In the genomic region with DNA sequence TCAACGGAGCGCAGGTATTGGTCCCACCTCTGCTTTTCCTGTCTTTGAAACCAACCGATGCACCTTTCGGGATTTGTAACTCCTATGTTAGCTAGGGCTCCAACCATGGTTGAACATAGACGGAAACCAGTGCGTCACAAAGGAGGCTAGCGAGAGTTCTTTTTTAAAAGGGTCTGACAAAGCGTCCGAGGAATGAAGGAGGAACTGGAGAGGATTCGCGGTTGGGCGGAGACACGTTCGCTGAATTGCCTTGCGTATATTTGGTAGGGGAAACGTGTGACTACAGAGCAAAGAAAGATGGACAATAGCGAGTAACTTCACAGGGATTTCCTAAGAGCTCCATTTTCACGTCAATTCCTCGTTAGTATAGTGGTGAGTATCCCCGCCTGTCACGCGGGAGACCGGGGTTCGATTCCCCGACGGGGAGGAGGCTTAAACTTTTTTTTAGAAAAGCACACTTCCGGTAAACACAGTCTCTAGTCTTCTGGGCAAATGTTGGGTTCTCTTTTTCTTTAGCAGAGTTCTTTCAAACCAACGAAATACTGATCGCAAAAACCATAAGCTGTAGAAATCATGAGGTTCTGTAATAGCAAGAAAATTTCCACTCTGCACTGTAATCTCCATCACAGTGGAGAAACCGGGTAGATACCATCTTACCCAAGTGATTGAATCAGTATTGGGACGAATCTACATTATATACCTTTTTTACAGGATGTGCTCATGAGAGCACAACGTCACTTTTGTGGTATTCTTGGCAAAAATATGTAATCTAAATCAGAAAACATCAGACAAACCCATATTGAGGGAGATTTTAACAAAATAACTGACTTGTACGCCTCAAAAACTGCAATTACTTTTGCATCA, we compare ENCODE assay signal across 1 cellular context.
TF ChIP-seq lines count a peak whose summit lies in the region.

No MANE protein-coding gene starts in this region.

TF ChIP-seq in HEK293, 187 proteins besides CTCF, POLR2A, EP300 and RAD21 (continued from another document and continues in another):
- TF ChIP-seq ZNF37A (tag by site-specific recombination; IDR thresholded peaks at IDR 0.05) (peak; percentile 44; the same call in 1 of the 2 replicates), ZNF501 (tag by site-specific recombination; IDR thresholded peaks at IDR 0.05) (peak; percentile 66; the same call in 1 of the 2 replicates), ZNF747 (tag by site-specific recombination; IDR thresholded peaks at IDR 0.05) (no peak), ZNF23 (tag by site-specific recombination; IDR thresholded peaks at IDR 0.05; ENCODE audit: borderline replicate concordance) (no peak), ZNF341 (tag by site-specific recombination; IDR thresholded peaks at IDR 0.05; ENCODE audit: low read depth) (peak; percentile 33; the same call in 1 of the 2 replicates), SP7 (tag by site-specific recombination; IDR thresholded peaks at IDR 0.05) (peak; percentile 74), PRDM1 (tag by site-specific recombination; IDR thresholded peaks at IDR 0.05) (no peak; the same call in 1 of the 2 replicates), SETDB1 (IDR thresholded peaks at IDR 0.05; ENCODE audit: insufficient read length, low read length) (no peak), KLF16 (tag by site-specific recombination; IDR thresholded peaks at IDR 0.05) (no peak), GLIS2 (tag by site-specific recombination; IDR thresholded peaks at IDR 0.05) (no peak), WT1 (tag by site-specific recombination; IDR thresholded peaks at IDR 0.05) (0 out of 2 replicates have a peak, but pooled peaks have one; percentile 24), ZNF776 (tag by site-specific recombination; IDR thresholded peaks at IDR 0.05; ENCODE audit: borderline replicate concordance) (no peak), ZNF530 (tag by site-specific recombination; IDR thresholded peaks at IDR 0.05; ENCODE audit: low read depth) (no peak), GLI4 (tag by site-specific recombination; IDR thresholded peaks at IDR 0.05) (peak; percentile 72; the same call in 1 of the 2 replicates), ZBTB8A (tag by site-specific recombination; IDR thresholded peaks at IDR 0.05) (no peak), ZNF626 (tag by site-specific recombination; IDR thresholded peaks at IDR 0.05) (no peak), ZNF785 (tag by site-specific recombination; IDR thresholded peaks at IDR 0.05) (no peak), ZNF184 (tag by site-specific recombination; IDR thresholded peaks at IDR 0.05) (peak; percentile 88; the same call in 1 of the 2 replicates), ZNF2 (tag by site-specific recombination; IDR thresholded peaks at IDR 0.05) (0 out of 2 replicates have a peak, but pooled peaks have one; percentile 23), MYNN (tag by site-specific recombination; IDR thresholded peaks at IDR 0.05; ENCODE audit: borderline replicate concordance) (no peak), HOXA7 (CRISPR knock-in tag; IDR thresholded peaks at IDR 0.05; ENCODE audit: borderline replicate concordance) (no peak), ZSCAN16 (tag by site-specific recombination; IDR thresholded peaks at IDR 0.05) (no peak), ZFP69B (tag by site-specific recombination; IDR thresholded peaks at IDR 0.05) (peak; percentile 79; the same call in 1 of the 2 replicates), ZNF473 (tag by site-specific recombination; IDR thresholded peaks at IDR 0.05) (no peak), ZNF664 (tag by site-specific recombination; IDR thresholded peaks at IDR 0.05) (peak; percentile 8; the same call in 1 of the 2 replicates)
- TF ChIP-seq, protein P1, sequence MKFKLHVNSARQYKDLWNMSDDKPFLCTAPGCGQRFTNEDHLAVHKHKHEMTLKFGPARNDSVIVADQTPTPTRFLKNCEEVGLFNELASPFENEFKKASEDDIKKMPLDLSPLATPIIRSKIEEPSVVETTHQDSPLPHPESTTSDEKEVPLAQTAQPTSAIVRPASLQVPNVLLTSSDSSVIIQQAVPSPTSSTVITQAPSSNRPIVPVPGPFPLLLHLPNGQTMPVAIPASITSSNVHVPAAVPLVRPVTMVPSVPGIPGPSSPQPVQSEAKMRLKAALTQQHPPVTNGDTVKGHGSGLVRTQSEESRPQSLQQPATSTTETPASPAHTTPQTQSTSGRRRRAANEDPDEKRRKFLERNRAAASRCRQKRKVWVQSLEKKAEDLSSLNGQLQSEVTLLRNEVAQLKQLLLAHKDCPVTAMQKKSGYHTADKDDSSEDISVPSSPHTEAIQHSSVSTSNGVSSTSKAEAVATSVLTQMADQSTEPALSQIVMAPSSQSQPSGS (tag by site-specific recombination; IDR thresholded peaks at IDR 0.05; ENCODE audit: low read depth): no peak
- TF ChIP-seq, protein P2, sequence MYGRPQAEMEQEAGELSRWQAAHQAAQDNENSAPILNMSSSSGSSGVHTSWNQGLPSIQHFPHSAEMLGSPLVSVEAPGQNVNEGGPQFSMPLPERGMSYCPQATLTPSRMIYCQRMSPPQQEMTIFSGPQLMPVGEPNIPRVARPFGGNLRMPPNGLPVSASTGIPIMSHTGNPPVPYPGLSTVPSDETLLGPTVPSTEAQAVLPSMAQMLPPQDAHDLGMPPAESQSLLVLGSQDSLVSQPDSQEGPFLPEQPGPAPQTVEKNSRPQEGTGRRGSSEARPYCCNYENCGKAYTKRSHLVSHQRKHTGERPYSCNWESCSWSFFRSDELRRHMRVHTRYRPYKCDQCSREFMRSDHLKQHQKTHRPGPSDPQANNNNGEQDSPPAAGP (tag by site-specific recombination; IDR thresholded peaks at IDR 0.05): no peak
- TF ChIP-seq, protein P3, sequence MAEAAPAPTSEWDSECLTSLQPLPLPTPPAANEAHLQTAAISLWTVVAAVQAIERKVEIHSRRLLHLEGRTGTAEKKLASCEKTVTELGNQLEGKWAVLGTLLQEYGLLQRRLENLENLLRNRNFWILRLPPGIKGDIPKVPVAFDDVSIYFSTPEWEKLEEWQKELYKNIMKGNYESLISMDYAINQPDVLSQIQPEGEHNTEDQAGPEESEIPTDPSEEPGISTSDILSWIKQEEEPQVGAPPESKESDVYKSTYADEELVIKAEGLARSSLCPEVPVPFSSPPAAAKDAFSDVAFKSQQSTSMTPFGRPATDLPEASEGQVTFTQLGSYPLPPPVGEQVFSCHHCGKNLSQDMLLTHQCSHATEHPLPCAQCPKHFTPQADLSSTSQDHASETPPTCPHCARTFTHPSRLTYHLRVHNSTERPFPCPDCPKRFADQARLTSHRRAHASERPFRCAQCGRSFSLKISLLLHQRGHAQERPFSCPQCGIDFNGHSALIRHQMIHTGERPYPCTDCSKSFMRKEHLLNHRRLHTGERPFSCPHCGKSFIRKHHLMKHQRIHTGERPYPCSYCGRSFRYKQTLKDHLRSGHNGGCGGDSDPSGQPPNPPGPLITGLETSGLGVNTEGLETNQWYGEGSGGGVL (tag by site-specific recombination; IDR thresholded peaks at IDR 0.05): no peak
- TF ChIP-seq, protein P4, sequence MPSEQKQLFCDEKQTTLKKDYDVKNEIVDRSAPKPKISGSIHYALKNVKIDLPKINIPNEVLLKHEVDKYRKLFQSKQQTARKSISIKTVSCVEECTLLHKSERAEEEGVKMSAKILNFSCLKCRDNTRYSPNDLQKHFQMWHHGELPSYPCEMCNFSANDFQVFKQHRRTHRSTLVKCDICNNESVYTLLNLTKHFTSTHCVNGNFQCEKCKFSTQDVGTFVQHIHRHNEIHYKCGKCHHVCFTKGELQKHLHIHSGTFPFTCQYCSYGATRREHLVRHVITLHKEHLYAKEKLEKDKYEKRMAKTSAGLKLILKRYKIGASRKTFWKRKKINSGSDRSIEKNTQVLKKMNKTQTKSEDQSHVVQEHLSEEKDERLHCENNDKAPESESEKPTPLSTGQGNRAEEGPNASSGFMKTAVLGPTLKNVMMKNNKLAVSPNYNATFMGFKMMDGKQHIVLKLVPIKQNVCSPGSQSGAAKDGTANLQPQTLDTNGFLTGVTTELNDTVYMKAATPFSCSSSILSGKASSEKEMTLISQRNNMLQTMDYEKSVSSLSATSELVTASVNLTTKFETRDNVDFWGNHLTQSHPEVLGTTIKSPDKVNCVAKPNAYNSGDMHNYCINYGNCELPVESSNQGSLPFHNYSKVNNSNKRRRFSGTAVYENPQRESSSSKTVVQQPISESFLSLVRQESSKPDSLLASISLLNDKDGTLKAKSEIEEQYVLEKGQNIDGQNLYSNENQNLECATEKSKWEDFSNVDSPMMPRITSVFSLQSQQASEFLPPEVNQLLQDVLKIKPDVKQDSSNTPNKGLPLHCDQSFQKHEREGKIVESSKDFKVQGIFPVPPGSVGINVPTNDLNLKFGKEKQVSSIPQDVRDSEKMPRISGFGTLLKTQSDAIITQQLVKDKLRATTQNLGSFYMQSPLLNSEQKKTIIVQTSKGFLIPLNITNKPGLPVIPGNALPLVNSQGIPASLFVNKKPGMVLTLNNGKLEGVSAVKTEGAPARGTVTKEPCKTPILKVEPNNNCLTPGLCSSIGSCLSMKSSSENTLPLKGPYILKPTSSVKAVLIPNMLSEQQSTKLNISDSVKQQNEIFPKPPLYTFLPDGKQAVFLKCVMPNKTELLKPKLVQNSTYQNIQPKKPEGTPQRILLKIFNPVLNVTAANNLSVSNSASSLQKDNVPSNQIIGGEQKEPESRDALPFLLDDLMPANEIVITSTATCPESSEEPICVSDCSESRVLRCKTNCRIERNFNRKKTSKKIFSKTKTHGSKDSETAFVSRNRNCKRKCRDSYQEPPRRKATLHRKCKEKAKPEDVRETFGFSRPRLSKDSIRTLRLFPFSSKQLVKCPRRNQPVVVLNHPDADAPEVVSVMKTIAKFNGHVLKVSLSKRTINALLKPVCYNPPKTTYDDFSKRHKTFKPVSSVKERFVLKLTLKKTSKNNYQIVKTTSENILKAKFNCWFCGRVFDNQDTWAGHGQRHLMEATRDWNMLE (tag by site-specific recombination; conservative IDR thresholded peaks at IDR 0.05; ENCODE audit: low read depth): no peak
- TF ChIP-seq, protein P5, sequence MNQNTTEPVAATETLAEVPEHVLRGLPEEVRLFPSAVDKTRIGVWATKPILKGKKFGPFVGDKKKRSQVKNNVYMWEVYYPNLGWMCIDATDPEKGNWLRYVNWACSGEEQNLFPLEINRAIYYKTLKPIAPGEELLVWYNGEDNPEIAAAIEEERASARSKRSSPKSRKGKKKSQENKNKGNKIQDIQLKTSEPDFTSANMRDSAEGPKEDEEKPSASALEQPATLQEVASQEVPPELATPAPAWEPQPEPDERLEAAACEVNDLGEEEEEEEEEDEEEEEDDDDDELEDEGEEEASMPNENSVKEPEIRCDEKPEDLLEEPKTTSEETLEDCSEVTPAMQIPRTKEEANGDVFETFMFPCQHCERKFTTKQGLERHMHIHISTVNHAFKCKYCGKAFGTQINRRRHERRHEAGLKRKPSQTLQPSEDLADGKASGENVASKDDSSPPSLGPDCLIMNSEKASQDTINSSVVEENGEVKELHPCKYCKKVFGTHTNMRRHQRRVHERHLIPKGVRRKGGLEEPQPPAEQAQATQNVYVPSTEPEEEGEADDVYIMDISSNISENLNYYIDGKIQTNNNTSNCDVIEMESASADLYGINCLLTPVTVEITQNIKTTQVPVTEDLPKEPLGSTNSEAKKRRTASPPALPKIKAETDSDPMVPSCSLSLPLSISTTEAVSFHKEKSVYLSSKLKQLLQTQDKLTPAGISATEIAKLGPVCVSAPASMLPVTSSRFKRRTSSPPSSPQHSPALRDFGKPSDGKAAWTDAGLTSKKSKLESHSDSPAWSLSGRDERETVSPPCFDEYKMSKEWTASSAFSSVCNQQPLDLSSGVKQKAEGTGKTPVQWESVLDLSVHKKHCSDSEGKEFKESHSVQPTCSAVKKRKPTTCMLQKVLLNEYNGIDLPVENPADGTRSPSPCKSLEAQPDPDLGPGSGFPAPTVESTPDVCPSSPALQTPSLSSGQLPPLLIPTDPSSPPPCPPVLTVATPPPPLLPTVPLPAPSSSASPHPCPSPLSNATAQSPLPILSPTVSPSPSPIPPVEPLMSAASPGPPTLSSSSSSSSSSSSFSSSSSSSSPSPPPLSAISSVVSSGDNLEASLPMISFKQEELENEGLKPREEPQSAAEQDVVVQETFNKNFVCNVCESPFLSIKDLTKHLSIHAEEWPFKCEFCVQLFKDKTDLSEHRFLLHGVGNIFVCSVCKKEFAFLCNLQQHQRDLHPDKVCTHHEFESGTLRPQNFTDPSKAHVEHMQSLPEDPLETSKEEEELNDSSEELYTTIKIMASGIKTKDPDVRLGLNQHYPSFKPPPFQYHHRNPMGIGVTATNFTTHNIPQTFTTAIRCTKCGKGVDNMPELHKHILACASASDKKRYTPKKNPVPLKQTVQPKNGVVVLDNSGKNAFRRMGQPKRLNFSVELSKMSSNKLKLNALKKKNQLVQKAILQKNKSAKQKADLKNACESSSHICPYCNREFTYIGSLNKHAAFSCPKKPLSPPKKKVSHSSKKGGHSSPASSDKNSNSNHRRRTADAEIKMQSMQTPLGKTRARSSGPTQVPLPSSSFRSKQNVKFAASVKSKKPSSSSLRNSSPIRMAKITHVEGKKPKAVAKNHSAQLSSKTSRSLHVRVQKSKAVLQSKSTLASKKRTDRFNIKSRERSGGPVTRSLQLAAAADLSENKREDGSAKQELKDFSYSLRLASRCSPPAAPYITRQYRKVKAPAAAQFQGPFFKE (tag by site-specific recombination; IDR thresholded peaks at IDR 0.05; ENCODE audit: borderline replicate concordance): no peak
- TF ChIP-seq, protein P6, sequence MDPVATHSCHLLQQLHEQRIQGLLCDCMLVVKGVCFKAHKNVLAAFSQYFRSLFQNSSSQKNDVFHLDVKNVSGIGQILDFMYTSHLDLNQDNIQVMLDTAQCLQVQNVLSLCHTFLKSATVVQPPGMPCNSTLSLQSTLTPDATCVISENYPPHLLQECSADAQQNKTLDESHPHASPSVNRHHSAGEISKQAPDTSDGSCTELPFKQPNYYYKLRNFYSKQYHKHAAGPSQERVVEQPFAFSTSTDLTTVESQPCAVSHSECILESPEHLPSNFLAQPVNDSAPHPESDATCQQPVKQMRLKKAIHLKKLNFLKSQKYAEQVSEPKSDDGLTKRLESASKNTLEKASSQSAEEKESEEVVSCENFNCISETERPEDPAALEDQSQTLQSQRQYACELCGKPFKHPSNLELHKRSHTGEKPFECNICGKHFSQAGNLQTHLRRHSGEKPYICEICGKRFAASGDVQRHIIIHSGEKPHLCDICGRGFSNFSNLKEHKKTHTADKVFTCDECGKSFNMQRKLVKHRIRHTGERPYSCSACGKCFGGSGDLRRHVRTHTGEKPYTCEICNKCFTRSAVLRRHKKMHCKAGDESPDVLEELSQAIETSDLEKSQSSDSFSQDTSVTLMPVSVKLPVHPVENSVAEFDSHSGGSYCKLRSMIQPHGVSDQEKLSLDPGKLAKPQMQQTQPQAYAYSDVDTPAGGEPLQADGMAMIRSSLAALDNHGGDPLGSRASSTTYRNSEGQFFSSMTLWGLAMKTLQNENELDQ (tag by site-specific recombination; IDR thresholded peaks at IDR 0.05; ENCODE audit: low read depth): no peak
- TF ChIP-seq, protein P7, sequence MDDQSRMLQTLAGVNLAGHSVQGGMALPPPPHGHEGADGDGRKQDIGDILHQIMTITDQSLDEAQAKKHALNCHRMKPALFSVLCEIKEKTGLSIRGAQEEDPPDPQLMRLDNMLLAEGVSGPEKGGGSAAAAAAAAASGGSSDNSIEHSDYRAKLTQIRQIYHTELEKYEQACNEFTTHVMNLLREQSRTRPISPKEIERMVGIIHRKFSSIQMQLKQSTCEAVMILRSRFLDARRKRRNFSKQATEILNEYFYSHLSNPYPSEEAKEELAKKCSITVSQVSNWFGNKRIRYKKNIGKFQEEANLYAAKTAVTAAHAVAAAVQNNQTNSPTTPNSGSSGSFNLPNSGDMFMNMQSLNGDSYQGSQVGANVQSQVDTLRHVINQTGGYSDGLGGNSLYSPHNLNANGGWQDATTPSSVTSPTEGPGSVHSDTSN (CRISPR knock-in tag; IDR thresholded peaks at IDR 0.05): no peak
